ENCODE assay signal across 1 cellular context in genomic region chrX:49053223-49054072, GRCh38.
TF ChIP-seq lines count a peak whose summit lies in the region.

No MANE protein-coding gene starts in this region.

TF ChIP-seq in HepG2, 621 proteins besides CTCF, POLR2A, EP300 and RAD21 (continued from another document):
- peak; percentile 32; the same call in 1 of the 2 replicates for TF ChIP-seq ZSCAN21 (CRISPR knock-in tag; IDR thresholded peaks at IDR 0.05; ENCODE audit: borderline replicate concordance)
- TF ChIP-seq ZNF777 (CRISPR knock-in tag; IDR thresholded peaks at IDR 0.05): peak; percentile 94
- peak; percentile 60; the same call in 1 of the 2 replicates for TF ChIP-seq NR2F2 (IDR thresholded peaks at IDR 0.05; ENCODE audit: borderline replicate concordance, low read depth)
- peak; percentile 74; the same call in 1 of the 2 replicates for TF ChIP-seq TFDP1 (CRISPR knock-in tag; IDR thresholded peaks at IDR 0.05; ENCODE audit: borderline replicate concordance)
- no peak for TF ChIP-seq NR3C1 (CRISPR knock-in tag; IDR thresholded peaks at IDR 0.05)
- TF ChIP-seq RBFOX2 (IDR thresholded peaks at IDR 0.05; ENCODE audit: low read depth, low read length): peak; percentile 81
- TF ChIP-seq FOXK2 (IDR thresholded peaks at IDR 0.05): no peak
- no peak for TF ChIP-seq KLF11 (CRISPR knock-in tag; IDR thresholded peaks at IDR 0.05)
- no peak for TF ChIP-seq ZSCAN30 (CRISPR knock-in tag; IDR thresholded peaks at IDR 0.05)
- TF ChIP-seq ISL2 (CRISPR knock-in tag; IDR thresholded peaks at IDR 0.05): 0 out of 2 replicates have a peak, but pooled peaks have one; percentile 26
- peak; percentile 29 for TF ChIP-seq HNRNPLL (IDR thresholded peaks at IDR 0.05; ENCODE audit: low read depth, low read length, poor library complexity, severe bottlenecking)
- peak; percentile 60; the same call in 1 of the 2 replicates for TF ChIP-seq RXRA (CRISPR knock-in tag; IDR thresholded peaks at IDR 0.05)
- peak; percentile 72; the same call in 1 of the 2 replicates for TF ChIP-seq ZNF563 (CRISPR knock-in tag; IDR thresholded peaks at IDR 0.05)
- 0 out of 2 replicates have a peak, but pooled peaks have one; percentile 32 for TF ChIP-seq ZNF552 (CRISPR knock-in tag; IDR thresholded peaks at IDR 0.05; ENCODE audit: borderline replicate concordance)
- peak; percentile 81 for TF ChIP-seq MAX (IDR thresholded peaks at IDR 0.05)
- TF ChIP-seq ARNT2 (CRISPR knock-in tag; IDR thresholded peaks at IDR 0.05; ENCODE audit: low read depth): 0 out of 2 replicates have a peak, but pooled peaks have one; percentile 44
- TF ChIP-seq SALL1 (CRISPR knock-in tag; IDR thresholded peaks at IDR 0.05): 0 out of 2 replicates have a peak, but pooled peaks have one; percentile 31
- no peak for TF ChIP-seq POLR2AphosphoS5 (IDR thresholded peaks at IDR 0.05; ENCODE audit: low read depth, low read length)
- peak; percentile 49; the same call in 1 of the 2 replicates for TF ChIP-seq MTA1 (CRISPR knock-in tag; IDR thresholded peaks at IDR 0.05; ENCODE audit: borderline replicate concordance)
- 0 out of 2 replicates have a peak, but pooled peaks have one; percentile 23 for TF ChIP-seq ZNF564 (CRISPR knock-in tag; IDR thresholded peaks at IDR 0.05)
- TF ChIP-seq NR2F6 (IDR thresholded peaks at IDR 0.05): peak; percentile 89
- peak; percentile 93 for TF ChIP-seq NR2F6 (CRISPR knock-in tag; IDR thresholded peaks at IDR 0.05)
- 0 out of 2 replicates have a peak, but pooled peaks have one; percentile 27 for TF ChIP-seq ZNF784 (CRISPR knock-in tag; IDR thresholded peaks at IDR 0.05; ENCODE audit: borderline replicate concordance)
- peak; percentile 62 for TF ChIP-seq RARA (CRISPR knock-in tag; IDR thresholded peaks at IDR 0.05)
- peak; percentile 50; the same call in 1 of the 2 replicates for TF ChIP-seq ZNF607 (CRISPR knock-in tag; IDR thresholded peaks at IDR 0.05; ENCODE audit: borderline replicate concordance)
- TF ChIP-seq, protein P1, sequence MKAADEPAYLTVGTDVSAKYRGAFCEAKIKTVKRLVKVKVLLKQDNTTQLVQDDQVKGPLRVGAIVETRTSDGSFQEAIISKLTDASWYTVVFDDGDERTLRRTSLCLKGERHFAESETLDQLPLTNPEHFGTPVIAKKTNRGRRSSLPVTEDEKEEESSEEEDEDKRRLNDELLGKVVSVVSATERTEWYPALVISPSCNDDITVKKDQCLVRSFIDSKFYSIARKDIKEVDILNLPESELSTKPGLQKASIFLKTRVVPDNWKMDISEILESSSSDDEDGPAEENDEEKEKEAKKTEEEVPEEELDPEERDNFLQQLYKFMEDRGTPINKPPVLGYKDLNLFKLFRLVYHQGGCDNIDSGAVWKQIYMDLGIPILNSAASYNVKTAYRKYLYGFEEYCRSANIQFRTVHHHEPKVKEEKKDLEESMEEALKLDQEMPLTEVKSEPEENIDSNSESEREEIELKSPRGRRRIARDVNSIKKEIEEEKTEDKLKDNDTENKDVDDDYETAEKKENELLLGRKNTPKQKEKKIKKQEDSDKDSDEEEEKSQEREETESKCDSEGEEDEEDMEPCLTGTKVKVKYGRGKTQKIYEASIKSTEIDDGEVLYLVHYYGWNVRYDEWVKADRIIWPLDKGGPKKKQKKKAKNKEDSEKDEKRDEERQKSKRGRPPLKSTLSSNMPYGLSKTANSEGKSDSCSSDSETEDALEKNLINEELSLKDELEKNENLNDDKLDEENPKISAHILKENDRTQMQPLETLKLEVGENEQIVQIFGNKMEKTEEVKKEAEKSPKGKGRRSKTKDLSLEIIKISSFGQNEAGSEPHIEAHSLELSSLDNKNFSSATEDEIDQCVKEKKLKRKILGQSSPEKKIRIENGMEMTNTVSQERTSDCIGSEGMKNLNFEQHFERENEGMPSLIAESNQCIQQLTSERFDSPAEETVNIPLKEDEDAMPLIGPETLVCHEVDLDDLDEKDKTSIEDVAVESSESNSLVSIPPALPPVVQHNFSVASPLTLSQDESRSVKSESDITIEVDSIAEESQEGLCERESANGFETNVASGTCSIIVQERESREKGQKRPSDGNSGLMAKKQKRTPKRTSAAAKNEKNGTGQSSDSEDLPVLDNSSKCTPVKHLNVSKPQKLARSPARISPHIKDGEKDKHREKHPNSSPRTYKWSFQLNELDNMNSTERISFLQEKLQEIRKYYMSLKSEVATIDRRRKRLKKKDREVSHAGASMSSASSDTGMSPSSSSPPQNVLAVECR (CRISPR knock-in tag; IDR thresholded peaks at IDR 0.05; ENCODE audit: borderline replicate concordance): peak; percentile 49; the same call in 1 of the 2 replicates
- 0 out of 2 replicates have a peak, but pooled peaks have one; percentile 25 for TF ChIP-seq MAZ (IDR thresholded peaks at IDR 0.05; ENCODE audit: borderline replicate concordance, low read depth, low read length)
- no peak for TF ChIP-seq MAZ (CRISPR knock-in tag; IDR thresholded peaks at IDR 0.05; ENCODE audit: low read depth)
- 0 out of 2 replicates have a peak, but pooled peaks have one; percentile 36 for TF ChIP-seq ZNF878 (CRISPR knock-in tag; IDR thresholded peaks at IDR 0.05)
- TF ChIP-seq ZNF609 (CRISPR knock-in tag; IDR thresholded peaks at IDR 0.05; ENCODE audit: borderline replicate concordance): 0 out of 2 replicates have a peak, but pooled peaks have one; percentile 22
- 0 out of 2 replicates have a peak, but pooled peaks have one; percentile 23 for TF ChIP-seq MEIS2 (CRISPR knock-in tag; IDR thresholded peaks at IDR 0.05)
- 0 out of 2 replicates have a peak, but pooled peaks have one; percentile 45 for TF ChIP-seq ZMAT3 (CRISPR knock-in tag; conservative IDR thresholded peaks at IDR 0.05)
- no peak for TF ChIP-seq ZNF207 (IDR thresholded peaks at IDR 0.05; ENCODE audit: borderline replicate concordance)
- no peak for TF ChIP-seq ZC3H4 (CRISPR knock-in tag; IDR thresholded peaks at IDR 0.05; ENCODE audit: borderline replicate concordance)
- TF ChIP-seq YY1 (IDR thresholded peaks at IDR 0.05; ENCODE audit: insufficient read depth, insufficient replicate concordance, low read depth, low read length): peak; percentile 20
- no peak for TF ChIP-seq PAF1 (CRISPR knock-in tag; IDR thresholded peaks at IDR 0.05)
- no peak for TF ChIP-seq HOXA5 (CRISPR knock-in tag; IDR thresholded peaks at IDR 0.05)
- peak; percentile 34; the same call in 1 of the 2 replicates for TF ChIP-seq ZNF230 (CRISPR knock-in tag; IDR thresholded peaks at IDR 0.05)
- no peak for TF ChIP-seq ZNF34 (CRISPR knock-in tag; IDR thresholded peaks at IDR 0.05; ENCODE audit: borderline replicate concordance)
- TF ChIP-seq, protein P2, sequence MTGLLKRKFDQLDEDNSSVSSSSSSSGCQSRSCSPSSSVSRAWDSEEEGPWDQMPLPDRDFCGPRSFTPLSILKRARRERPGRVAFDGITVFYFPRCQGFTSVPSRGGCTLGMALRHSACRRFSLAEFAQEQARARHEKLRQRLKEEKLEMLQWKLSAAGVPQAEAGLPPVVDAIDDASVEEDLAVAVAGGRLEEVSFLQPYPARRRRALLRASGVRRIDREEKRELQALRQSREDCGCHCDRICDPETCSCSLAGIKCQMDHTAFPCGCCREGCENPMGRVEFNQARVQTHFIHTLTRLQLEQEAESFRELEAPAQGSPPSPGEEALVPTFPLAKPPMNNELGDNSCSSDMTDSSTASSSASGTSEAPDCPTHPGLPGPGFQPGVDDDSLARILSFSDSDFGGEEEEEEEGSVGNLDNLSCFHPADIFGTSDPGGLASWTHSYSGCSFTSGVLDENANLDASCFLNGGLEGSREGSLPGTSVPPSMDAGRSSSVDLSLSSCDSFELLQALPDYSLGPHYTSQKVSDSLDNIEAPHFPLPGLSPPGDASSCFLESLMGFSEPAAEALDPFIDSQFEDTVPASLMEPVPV (CRISPR knock-in tag; IDR thresholded peaks at IDR 0.05): 0 out of 2 replicates have a peak, but pooled peaks have one; percentile 23
- TF ChIP-seq NONO (IDR thresholded peaks at IDR 0.05): no peak
- peak; percentile 55 for TF ChIP-seq NONO (CRISPR knock-in tag; conservative IDR thresholded peaks at IDR 0.05)
- TF ChIP-seq GABPB1 (CRISPR knock-in tag; IDR thresholded peaks at IDR 0.05): peak; percentile 77; the same call in 1 of the 2 replicates
- no peak for TF ChIP-seq ZNF674 (CRISPR knock-in tag; IDR thresholded peaks at IDR 0.05; ENCODE audit: low read depth)
